Comparison of ENCODE assay signal across 25 cellular contexts in genomic region chr16:56197227-56197992, GRCh38. TPM values are rescaled to one million over a fixed set of nuclear protein-coding genes. Genes with fewer than 3 reads are reported as not detected.
DNase-seq lines count a peak whose midpoint lies in the region; ATAC-seq and TF ChIP-seq lines count a peak whose summit lies in the region.
"Had no signal": no experiment of that assay in that cellular context is flagged by ENCODE, and none has a peak within 500 bp of the region (broad histone marks: within the 10 kb centered on the region; RNA-seq: fewer than 3 reads in every experiment).

No MANE protein-coding gene starts in this region.

- H2AFZ ChIP-seq in GM23338, result no peak overlapping the region

- H3K27me3 Mint-ChIP-seq in GM23338 (ENCODE audit: insufficient read depth, low read depth, poor library complexity), result peaks cover 16% of the 10 kb centered on the region
- H3K27me3 Mint-ChIP-seq in activated naive CD8-positive, alpha-beta T cell treated with anti-CD3 and anti-CD28 coated beads, Interleukin-2, amount 50 U/mL, for 24 hours, result peaks cover 44% of the 10 kb centered on the region
- peaks cover 38% of the 10 kb centered on the region for H3K27me3 Mint-ChIP-seq in nephron progenitor cell (ENCODE audit: low read depth, poor library complexity)
- peaks cover 20 to 60% (median 29%) of the 10 kb centered on the region in 5 donors for H3K27me3 Mint-ChIP-seq in naive thymus-derived CD4-positive, alpha-beta T cell

- H3K27ac Mint-ChIP-seq in GM23338, result peak overlapping the region; percentile 51; the same call in 1 of the 2 replicates
- peak overlapping the region; percentile 82 for H3K27ac Mint-ChIP-seq in activated naive CD8-positive, alpha-beta T cell treated with anti-CD3 and anti-CD28 coated beads, Interleukin-2, amount 50 U/mL, for 24 hours
- peak overlapping the region; percentile 1 for H3K27ac Mint-ChIP-seq in nephron progenitor cell
- no peak overlapping the region for H3K27ac Mint-ChIP-seq in naive thymus-derived CD4-positive, alpha-beta T cell
- H3K27ac Mint-ChIP-seq: HFFc6, progenitor cell of endocrine pancreas had no signal

- peak overlapping the region; percentile 3; the same call in 2 of the 3 replicates for H3K4me3 Mint-ChIP-seq in GM23338
- H3K4me3 Mint-ChIP-seq in activated naive CD8-positive, alpha-beta T cell treated with anti-CD3 and anti-CD28 coated beads, Interleukin-2, amount 50 U/mL, for 24 hours, result no peak overlapping the region
- H3K4me3 Mint-ChIP-seq in nephron progenitor cell, result no peak overlapping the region
- H3K4me3 Mint-ChIP-seq in naive thymus-derived CD4-positive, alpha-beta T cell, result peak overlapping the region in 1 of 10 donors; percentile 6
- H3K4me3 Mint-ChIP-seq: HFFc6 had no signal

- H3K36me3 Mint-ChIP-seq in GM23338 (ENCODE audit: low read depth) (no peaks in the 10 kb centered on the region), nephron progenitor cell (ENCODE audit: low read depth) (no peaks in the 10 kb centered on the region)
- no peaks in the 10 kb centered on the region for H3K36me3 Mint-ChIP-seq in activated naive CD8-positive, alpha-beta T cell treated with anti-CD3 and anti-CD28 coated beads, Interleukin-2, amount 50 U/mL, for 24 hours (ENCODE audit: low read depth)
- peaks cover 0 to 8% (median 0%) of the 10 kb centered on the region in 5 donors for H3K36me3 Mint-ChIP-seq in naive thymus-derived CD4-positive, alpha-beta T cell

- peak overlapping the region; percentile 73 for H3K4me2 ChIP-seq in GM23338

- CTCF ChIA-PET in naive thymus-derived CD4-positive, alpha-beta T cell (lab: Charles Lee), result no interaction called here

- peaks cover 9% of the 10 kb centered on the region; the same call in 1 of the 2 replicates for H4K20me1 ChIP-seq in GM23338 (replicated peaks; ENCODE audit: insufficient read depth)

- H3K4me1 Mint-ChIP-seq in GM23338, result peaks cover 60% of the 10 kb centered on the region
- H3K4me1 Mint-ChIP-seq in activated naive CD8-positive, alpha-beta T cell treated with anti-CD3 and anti-CD28 coated beads, Interleukin-2, amount 50 U/mL, for 24 hours, result peaks cover 25% of the 10 kb centered on the region
- peaks cover 40% of the 10 kb centered on the region for H3K4me1 Mint-ChIP-seq in nephron progenitor cell
- H3K4me1 Mint-ChIP-seq in naive thymus-derived CD4-positive, alpha-beta T cell, result peaks cover 17 to 40% (median 31%) of the 10 kb centered on the region in 7 donors

- DNase-seq in DMS 273 (lab: John Stamatoyannopoulos, UW; ENCODE audit: unreplicated experiment) (peak; percentile 30), DMS 273 treated with DMSO at 0.1 percent for 48 hours (lab: John Stamatoyannopoulos, UW) (no peak), GM23338 (ENCODE audit: low spot score) (peak; percentile 48), nephron progenitor cell (peak; percentile 18), NCI-H82 treated with DMSO at 0.1 percent for 48 hours (lab: John Stamatoyannopoulos, UW; ENCODE audit: unreplicated experiment) (no peak)
- DNase-seq in activated naive CD8-positive, alpha-beta T cell treated with anti-CD3 and anti-CD28 coated beads, Interleukin-2, amount 50 U/mL, for 24 hours, result no peak
- DNase-seq in naive thymus-derived CD4-positive, alpha-beta T cell, result no peak
- DNase-seq: activated CD8-positive, alpha-beta memory T cell treated with anti-CD3 and anti-CD28 coated beads, Interleukin-2, amount 50 U/mL, for 4 hours; activated naive CD4-positive, alpha-beta T cell; anterior cingulate cortex; CD4-positive, alpha-beta memory T cell; dermis blood vessel endothelial cell; DMS53; heart right ventricle; HFFc6; lower lobe of right lung; mucosa of descending colon; NCI-H1092 treated with DMSO at 0.1 percent for 48 hours; NCI-H2081; Peyer's patch had no signal

- H3K4me1 ChIP-seq in GM23338 (ENCODE audit: insufficient read depth), result peaks cover 66% of the 10 kb centered on the region
- peaks cover 32 to 63% of the 10 kb centered on the region in 2 donors for H3K4me1 ChIP-seq in naive thymus-derived CD4-positive, alpha-beta T cell (ENCODE audit: control insufficient read depth in 2 of 2, insufficient read depth in 2 of 2, low read length in 2 of 2)

- peak overlapping the region; percentile 35 for H3K4me3 ChIP-seq in GM23338
- no peak overlapping the region for H3K4me3 ChIP-seq in naive thymus-derived CD4-positive, alpha-beta T cell (ENCODE audit: low read length)
- H3K4me3 ChIP-seq: heart right ventricle, lower lobe of right lung, mucosa of descending colon, Peyer's patch, SJSA1 had no signal

- intact Hi-C loops in naive thymus-derived CD4-positive, alpha-beta T cell (cut with micrococcal nuclease), result loop anchor here in 1 of 2 donors (5.0 to 10.0 kb wide), 4 partner anchors 65 to 1913 kb away; partner anchors contain the start of genes AMFR, IRX3 and LPCAT2

- H3K9me3 ChIP-seq in naive thymus-derived CD4-positive, alpha-beta T cell (ENCODE audit: control insufficient read depth in 2 of 3, low read length in 3 of 3), result no peaks in the 10 kb centered on the region
- H3K9me3 ChIP-seq: heart right ventricle, lower lobe of right lung, mucosa of descending colon, Peyer's patch, SJSA1 had no signal

- H3K27me3 ChIP-seq in GM23338 (ENCODE audit: insufficient read depth), result peaks cover 14% of the 10 kb centered on the region
- peaks cover 0 to 11% of the 10 kb centered on the region in 2 donors for H3K27me3 ChIP-seq in naive thymus-derived CD4-positive, alpha-beta T cell (ENCODE audit: control insufficient read depth in 2 of 2, insufficient read depth in 2 of 2, low read length in 2 of 2)
- H3K27me3 ChIP-seq: Peyer's patch had no signal

- no peaks in the 10 kb centered on the region for H3F3A ChIP-seq in GM23338 (replicated peaks; ENCODE audit: low read depth)

- POLR2A ChIA-PET in naive thymus-derived CD4-positive, alpha-beta T cell (lab: Charles Lee), result no interaction called here

- ATAC-seq in GM23338 (no peak), GM19023 (IDR thresholded peaks at IDR 0.05; ENCODE audit: unreplicated experiment) (no peak)
- no peak for ATAC-seq in activated naive CD8-positive, alpha-beta T cell treated with anti-CD3 and anti-CD28 coated beads, Interleukin-2, amount 50 U/mL, for 24 hours
- no peak for ATAC-seq in naive thymus-derived CD4-positive, alpha-beta T cell
- ATAC-seq: heart right ventricle, lower lobe of right lung, mucosa of descending colon had no signal

- H3K9me3 Mint-ChIP-seq in GM23338 (no peaks in the 10 kb centered on the region), nephron progenitor cell (no peaks in the 10 kb centered on the region)
- H3K9me3 Mint-ChIP-seq in activated naive CD8-positive, alpha-beta T cell treated with anti-CD3 and anti-CD28 coated beads, Interleukin-2, amount 50 U/mL, for 24 hours, result peaks cover 3% of the 10 kb centered on the region
- peaks cover 0 to 3% (median 0%) of the 10 kb centered on the region in 11 donors for H3K9me3 Mint-ChIP-seq in naive thymus-derived CD4-positive, alpha-beta T cell
- H3K9me3 Mint-ChIP-seq: HFFc6 had no signal

- TF ChIP-seq CTCF in GM23338 (conservative IDR thresholded peaks at IDR 0.05; ENCODE audit: low read depth in 2 of 2), result no peak
- TF ChIP-seq CTCF in nephron progenitor cell (IDR thresholded peaks at IDR 0.05), result no peak

- peak overlapping the region; percentile 43 for H3K27ac ChIP-seq in GM23338 (ENCODE audit: low read depth)
- no peak overlapping the region for H3K27ac ChIP-seq in naive thymus-derived CD4-positive, alpha-beta T cell (ENCODE audit: low read depth, low read length)
- H3K27ac ChIP-seq: 22Rv1, epithelial cell of prostate, heart right ventricle, lower lobe of right lung, Peyer's patch, SJSA1 had no signal

- H3K9me2 ChIP-seq in GM23338 (ENCODE audit: insufficient read depth), result peaks cover 11% of the 10 kb centered on the region; the same call in 1 of the 2 replicates

- peaks cover 37% of the 10 kb centered on the region for H3K79me2 ChIP-seq in GM23338 (replicated peaks; ENCODE audit: insufficient read depth)

- H3K36me3 ChIP-seq in GM23338 (ENCODE audit: insufficient read depth), result no peaks in the 10 kb centered on the region
- H3K36me3 ChIP-seq in naive thymus-derived CD4-positive, alpha-beta T cell (ENCODE audit: control insufficient read depth in 2 of 3, insufficient read depth in 3 of 3, low read length in 3 of 3), result no peaks in the 10 kb centered on the region
- H3K36me3 ChIP-seq: heart right ventricle, lower lobe of right lung, Peyer's patch, SJSA1 had no signal

TF ChIP-seq in GM23338, 12 proteins besides CTCF, POLR2A, EP300 and RAD21 (continues in another document):
- TF ChIP-seq ETS1 (IDR thresholded peaks at IDR 0.05), result no peak
- TF ChIP-seq JUNB (IDR thresholded peaks at IDR 0.05; ENCODE audit: unreplicated experiment), result no peak

RNA-seq across cellular contexts. Expression of gene GNAO1, which starts 6.1 kb away (rescaled TPM):
- total RNA-seq in GM23338 (2014; rRNA removed; shearing (Covaris generic)), result 20.0 and 24.8 TPM in 2 replicates
- 6.5 and 7.5 TPM in 2 replicates for polyA plus RNA-seq in GM23338 (2016; fragmentation: Nextera tagmentation; extraction: Ambion mirVana)
- 1 to 10 TPM in 2 of 5 experiments, under 1 TPM in 2, not detected in 1; 0.43 to 5.4 (median 2.8) TPM for total RNA-seq in naive thymus-derived CD4-positive, alpha-beta T cell
- polyA plus RNA-seq in naive thymus-derived CD4-positive, alpha-beta T cell, result under 1 TPM in 1 of 2 donors, not detected in 1; 0.60 TPM
- total RNA-seq: dermis blood vessel endothelial cell had no signal

Comparison
In these comparisons a context has a peak if more than half of its experiments do, and no peak if none do; other contexts are left out.
1. DNase-seq: peak in DMS 273 (single experiment), GM23338 (single experiment) and nephron progenitor cell (single experiment); none in DMS 273 treated with DMSO at 0.1 percent for 48 hours (single experiment), activated naive CD8-positive, alpha-beta T cell treated with anti-CD3 and anti-CD28 coated beads, Interleukin-2, amount 50 U/mL, for 24 hours (single experiment), NCI-H82 treated with DMSO at 0.1 percent for 48 hours (single experiment) and naive thymus-derived CD4-positive, alpha-beta T cell (0 of 9).
2. H3K27ac Mint-ChIP-seq: peak in GM23338 (single experiment), activated naive CD8-positive, alpha-beta T cell treated with anti-CD3 and anti-CD28 coated beads, Interleukin-2, amount 50 U/mL, for 24 hours (single experiment) and nephron progenitor cell (single experiment); none in naive thymus-derived CD4-positive, alpha-beta T cell (0 of 9).